In the genomic region with DNA sequence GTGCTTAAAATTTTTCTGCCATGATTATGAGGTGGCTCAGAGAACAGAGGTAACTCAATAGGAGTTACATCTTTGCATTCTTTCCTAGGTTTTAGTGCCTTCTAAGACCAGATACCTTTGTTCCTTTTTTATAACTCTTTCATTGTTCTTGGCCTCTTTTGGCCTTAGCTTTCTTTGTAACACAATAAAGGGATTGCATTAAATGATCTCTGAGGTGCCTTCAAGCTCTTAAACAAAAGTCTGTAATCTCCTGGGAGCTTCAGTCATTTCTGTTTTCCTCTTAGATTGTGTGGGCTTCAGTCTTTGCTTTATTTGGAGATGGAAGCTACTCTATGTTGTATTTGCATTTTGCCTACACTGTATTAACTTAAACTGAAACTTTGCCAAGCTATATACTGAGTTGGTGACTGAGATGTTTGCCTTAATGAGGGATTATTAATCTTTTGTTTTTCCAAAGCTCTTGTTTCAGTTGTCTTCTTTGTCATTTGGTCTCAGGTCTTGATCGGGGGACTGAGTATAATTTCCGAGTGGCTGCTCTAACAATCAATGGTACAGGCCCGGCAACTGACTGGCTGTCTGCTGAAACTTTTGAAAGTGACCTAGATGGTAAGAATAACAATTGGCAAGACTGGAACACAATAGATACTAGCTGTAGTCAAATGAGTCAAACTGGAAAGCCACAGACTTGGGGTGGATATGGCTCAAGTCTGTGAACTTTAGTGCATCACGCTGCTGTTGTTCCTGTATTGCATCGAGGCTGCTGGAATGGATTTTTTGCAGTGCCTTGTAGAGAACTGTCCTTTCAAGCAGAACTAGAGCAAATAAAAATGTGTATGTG, we compare ENCODE assay signal across 20 cellular contexts.
DNase-seq lines count a peak whose midpoint lies in the region; ATAC-seq and TF ChIP-seq lines count a peak whose summit lies in the region.
"Had no signal": no experiment of that assay in that cellular context is flagged by ENCODE, and none has a peak within 500 bp of the region (broad histone marks: within the 10 kb centered on the region; RNA-seq: fewer than 3 reads in every experiment).

No MANE protein-coding gene starts in this region.

- peaks cover 81% of the 10 kb centered on the region for H3K36me3 Mint-ChIP-seq in nephron progenitor cell (ENCODE audit: low read depth)

- TF ChIP-seq CTCF in nephron progenitor cell (IDR thresholded peaks at IDR 0.05) = no peak

- no peaks in the 10 kb centered on the region for H3K4me1 Mint-ChIP-seq in nephron progenitor cell
- H3K4me1 Mint-ChIP-seq: naive B cell had no signal

- no peak overlapping the region for H3K4me3 Mint-ChIP-seq in nephron progenitor cell
- H3K4me3 Mint-ChIP-seq: naive B cell had no signal

- ATAC-seq in GM21529 (IDR thresholded peaks at IDR 0.05; ENCODE audit: unreplicated experiment) = peak; percentile 83
- peak; percentile 74 for ATAC-seq in HG03342 (IDR thresholded peaks at IDR 0.05; ENCODE audit: unreplicated experiment)
- no peak for ATAC-seq in HG03108 (IDR thresholded peaks at IDR 0.05; ENCODE audit: unreplicated experiment)

- peak; percentile 5 to 23 for DNase-seq in activated CD4-positive, alpha-beta T cell treated with anti-CD3 and anti-CD28 coated beads, Interleukin-2, amount 50 U/mL, for 48 hours
- DNase-seq in activated CD4-positive, alpha-beta T cell treated with anti-CD3 and anti-CD28 coated beads, Interleukin-2, amount 50 U/mL, for 4 hours = no peak
- DNase-seq in nephron progenitor cell = no peak
- DNase-seq in NCI-H82 (lab: John Stamatoyannopoulos, UW) = no peak
- DNase-seq in HPDE6-E6E7 (ENCODE audit: extremely low spot score) = no peak
- DNase-seq: activated CD8-positive, alpha-beta memory T cell treated with anti-CD3 and anti-CD28 coated beads for 24 hours; activated effector memory CD4-positive, alpha-beta T cell treated with anti-CD3 and anti-CD28 coated beads, Interleukin-2, amount 50 U/mL, for 16 hours; central memory CD4-positive, alpha-beta T cell; effector CD4-positive, alpha-beta T cell; esophagus squamous epithelium; GDM1; head of caudate nucleus; naive B cell; NCI-H345; RPMI8226; small intestine; uterus had no signal

- no peaks in the 10 kb centered on the region for H3K27me3 Mint-ChIP-seq in nephron progenitor cell (ENCODE audit: low read depth, poor library complexity)

- no peaks in the 10 kb centered on the region for H3K9me3 Mint-ChIP-seq in nephron progenitor cell
- H3K9me3 Mint-ChIP-seq: naive B cell had no signal

- peak overlapping the region; percentile 72 for H3K27ac Mint-ChIP-seq in nephron progenitor cell
- H3K27ac Mint-ChIP-seq: naive B cell had no signal

Comparison
In these comparisons a context has a peak if more than half of its experiments do, and no peak if none do; other contexts are left out.
1. DNase-seq: peak in activated CD4-positive, alpha-beta T cell treated with anti-CD3 and anti-CD28 coated beads, Interleukin-2, amount 50 U/mL, for 48 hours (2 of 2); none in activated CD4-positive, alpha-beta T cell treated with anti-CD3 and anti-CD28 coated beads, Interleukin-2, amount 50 U/mL, for 4 hours (0 of 2), nephron progenitor cell (single experiment), NCI-H82 (single experiment) and HPDE6-E6E7 (single experiment).